Comparison of ENCODE assay signal across 8 cellular contexts in the genomic region with DNA sequence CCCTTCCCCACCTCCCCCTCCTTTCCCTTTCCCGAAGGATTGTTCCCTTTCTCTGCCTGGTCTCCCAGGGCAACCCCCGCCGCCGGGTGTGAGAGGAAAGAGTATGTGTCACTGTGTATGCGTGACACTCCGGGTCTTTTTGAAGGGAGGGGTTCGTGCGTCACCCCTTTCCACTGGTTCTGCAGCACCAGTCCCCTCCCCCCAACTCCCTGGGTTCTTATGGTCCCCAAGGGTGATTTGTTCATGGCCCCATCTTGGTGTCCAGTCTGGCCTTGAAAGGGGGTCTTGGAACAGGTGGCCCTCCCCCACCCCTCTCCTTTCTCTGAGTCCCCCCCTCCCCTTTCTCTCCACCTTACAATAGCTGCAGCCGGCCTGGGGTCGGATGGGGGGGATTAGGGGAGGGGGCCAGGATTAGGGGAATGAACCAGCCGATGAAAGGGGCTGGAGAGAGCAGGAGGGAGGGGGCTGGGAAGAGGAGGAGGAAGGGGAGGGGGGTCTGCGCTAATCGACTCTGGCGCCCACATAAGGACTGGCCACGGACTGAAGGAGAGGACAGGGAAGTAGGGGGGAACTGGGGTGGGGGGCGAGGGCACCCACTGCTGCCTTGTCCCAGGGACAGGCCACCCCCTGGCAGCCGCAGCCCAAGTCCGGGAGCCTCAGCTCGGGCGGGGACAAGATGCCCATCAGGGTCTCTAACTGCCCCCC. TPM values are rescaled to one million over a fixed set of nuclear protein-coding genes. Genes with fewer than 3 reads are reported as not detected.
A peak's percentile ranks its signal among the peaks of the same experiment; 100 is the strongest.
DNase-seq lines count a peak whose midpoint lies in the region; ATAC-seq and TF ChIP-seq lines count a peak whose summit lies in the region.

No MANE protein-coding gene starts in this region.

- CTCF ChIA-PET in activated CD8-positive, alpha-beta T cell treated with anti-CD3 and anti-CD28 coated beads for 36 hours (lab: Charles Lee) = interaction anchor here (4.0 kb wide), 1 partner anchor 10 kb away, joined by 23 read pairs; no protein-coding TSS in a partner anchor

- no peak for ATAC-seq in activated CD8-positive, alpha-beta T cell treated with anti-CD3 and anti-CD28 coated beads for 36 hours

- H3K9me3 ChIP-seq in iPS-15b (ENCODE audit: control insufficient read depth, insufficient read depth, low read length) = no peaks in the 10 kb centered on the region
- H3K9me3 ChIP-seq in stomach = no peaks in the 10 kb centered on the region

- H3K4me3 ChIP-seq in iPS-15b (ENCODE audit: low read depth, low read length) = peak overlapping the region; percentile 90
- peak overlapping the region; percentile 63 to 85 (median 71) for H3K4me3 ChIP-seq in stomach

- no peak overlapping the region for H3K9ac ChIP-seq in iPS-15b (ENCODE audit: low read depth, low read length)

- intact Hi-C loops in activated CD4-positive, alpha-beta T cell treated with anti-CD3 and anti-CD28 coated beads, Interleukin-2, amount 10 ng/mL, durations not matched to agents 24 days and 14 days (cut with micrococcal nuclease) = loop anchor here (10.0 kb wide), 2 partner anchors 1032 to 1472 kb away; partner anchors contain the start of genes AGPAT1, CLIC1 and RNF5
- intact Hi-C loops in activated CD8-positive, alpha-beta T cell treated with anti-CD3 and anti-CD28 coated beads for 36 hours (cut with micrococcal nuclease) = no loop called here
- intact Hi-C loops in stomach (cut with DNase I; ENCODE audit: low total_unique reads) = no loop called here

- peak overlapping the region; percentile 96 for H3K27ac Mint-ChIP-seq in activated CD4-positive, alpha-beta T cell treated with anti-CD3 and anti-CD28 coated beads, Interleukin-2, amount 10 ng/mL, durations not matched to agents 24 days and 14 days
- H3K27ac Mint-ChIP-seq in activated CD8-positive, alpha-beta T cell treated with anti-CD3 and anti-CD28 coated beads for 36 hours = peak overlapping the region; percentile 94

- POLR2A ChIA-PET in activated CD8-positive, alpha-beta T cell treated with anti-CD3 and anti-CD28 coated beads for 36 hours (lab: Charles Lee) = interaction anchor here (2.0 to 4.4 kb wide), 4 partner anchors 9 to 71 kb away, joined by 11 to 37 read pairs (median 16); partner anchors contain the start of genes B3GALT4, RPS18 and VPS52

- peaks cover 15% of the 10 kb centered on the region for H3K4me1 ChIP-seq in iPS-15b (ENCODE audit: control insufficient read depth, insufficient read depth, low read length)
- H3K4me1 ChIP-seq in stomach = peaks cover 35 to 69% (median 55%) of the 10 kb centered on the region in 4 donors

- peak overlapping the region; percentile 89 for H3K4me3 Mint-ChIP-seq in activated CD4-positive, alpha-beta T cell treated with anti-CD3 and anti-CD28 coated beads, Interleukin-2, amount 10 ng/mL, durations not matched to agents 24 days and 14 days
- H3K4me3 Mint-ChIP-seq in activated CD8-positive, alpha-beta T cell treated with anti-CD3 and anti-CD28 coated beads for 36 hours = peak overlapping the region; percentile 77

- peak overlapping the region in 4 of 5 donors; percentile 87 to 96 (median 94) for H3K27ac ChIP-seq in stomach

- H3K36me3 ChIP-seq in iPS-15b (ENCODE audit: control insufficient read depth, insufficient read depth, low read length) = peaks cover 24% of the 10 kb centered on the region
- peaks cover 17 to 47% (median 45%) of the 10 kb centered on the region in 4 donors for H3K36me3 ChIP-seq in stomach

- H3K27me3 ChIP-seq in iPS-15b (ENCODE audit: control insufficient read depth, insufficient read depth, low read length) = peaks cover 58% of the 10 kb centered on the region
- no peaks in the 10 kb centered on the region for H3K27me3 ChIP-seq in stomach

- no peak for TF ChIP-seq CTCF in activated CD8-positive, alpha-beta T cell treated with anti-CD3 and anti-CD28 coated beads for 36 hours (IDR thresholded peaks at IDR 0.05)
- no peak for TF ChIP-seq CTCF in stomach (IDR thresholded peaks at IDR 0.05)

- H3K27me3 Mint-ChIP-seq in activated CD4-positive, alpha-beta T cell treated with anti-CD3 and anti-CD28 coated beads, Interleukin-2, amount 10 ng/mL, durations not matched to agents 24 days and 14 days = peaks cover 2% of the 10 kb centered on the region
- no peaks in the 10 kb centered on the region for H3K27me3 Mint-ChIP-seq in activated CD8-positive, alpha-beta T cell treated with anti-CD3 and anti-CD28 coated beads for 36 hours

- TF ChIP-seq EP300 in stomach (IDR thresholded peaks at IDR 0.05) = no peak

- no peak for TF ChIP-seq POLR2A in stomach (IDR thresholded peaks at IDR 0.05)

- peaks cover 52% of the 10 kb centered on the region for H3K4me1 Mint-ChIP-seq in activated CD4-positive, alpha-beta T cell treated with anti-CD3 and anti-CD28 coated beads, Interleukin-2, amount 10 ng/mL, durations not matched to agents 24 days and 14 days
- peaks cover 67% of the 10 kb centered on the region for H3K4me1 Mint-ChIP-seq in activated CD8-positive, alpha-beta T cell treated with anti-CD3 and anti-CD28 coated beads for 36 hours (ENCODE audit: low read depth)

- 22 to 35% (median 30%) methylated on average over 14 to 20 of the region's 20 CpGs for WGBS in stomach, 5 donors

- no peaks in the 10 kb centered on the region for H3K9me3 Mint-ChIP-seq in activated CD4-positive, alpha-beta T cell treated with anti-CD3 and anti-CD28 coated beads, Interleukin-2, amount 10 ng/mL, durations not matched to agents 24 days and 14 days
- no peaks in the 10 kb centered on the region for H3K9me3 Mint-ChIP-seq in activated CD8-positive, alpha-beta T cell treated with anti-CD3 and anti-CD28 coated beads for 36 hours

- H3K36me3 Mint-ChIP-seq in activated CD4-positive, alpha-beta T cell treated with anti-CD3 and anti-CD28 coated beads, Interleukin-2, amount 10 ng/mL, durations not matched to agents 24 days and 14 days (ENCODE audit: low read depth) = peaks cover 47% of the 10 kb centered on the region
- peaks cover 49% of the 10 kb centered on the region for H3K36me3 Mint-ChIP-seq in activated CD8-positive, alpha-beta T cell treated with anti-CD3 and anti-CD28 coated beads for 36 hours (ENCODE audit: low read depth)

- DNase-seq in activated CD4-positive, alpha-beta T cell treated with anti-CD3 and anti-CD28 coated beads, Interleukin-2, amount 10 ng/mL, durations not matched to agents 24 days and 14 days = no peak
- no peak for DNase-seq in activated CD4-positive, alpha-beta T cell treated with anti-CD3 and anti-CD28 coated beads, Interleukin-2, amount 50 U/mL, for 1 hour
- DNase-seq in activated CD8-positive, alpha-beta T cell treated with anti-CD3 and anti-CD28 coated beads for 36 hours = no peak
- no peak for DNase-seq in stomach
- DNase-seq in stimulated activated CD8-positive, alpha-beta memory T cell treated with anti-CD3 and anti-CD28 coated beads, Interleukin-4, amount 100 ng/mL, for 48 hours = no peak
- DNase-seq in NOMO-1 (lab: John Stamatoyannopoulos, UW; ENCODE audit: unreplicated experiment in 2 of 2) = no peak
- no peak for DNase-seq in NK-92 treated with Interleukin-12 subunit alpha and Interleukin-12 subunit beta, amount 100 ng/mL, for 24 hours (lab: John Stamatoyannopoulos, UW)

RNA-seq across cellular contexts. Expression of gene RING1, which starts 1.3 kb away (rescaled TPM):
- 44.4 and 47.6 TPM in 2 replicates for total RNA-seq in activated CD4-positive, alpha-beta T cell treated with anti-CD3 and anti-CD28 coated beads, Interleukin-2, amount 10 ng/mL, durations not matched to agents 24 days and 14 days
- total RNA-seq in activated CD8-positive, alpha-beta T cell treated with anti-CD3 and anti-CD28 coated beads for 36 hours = 10 to 100 TPM; 26.8 to 27.5 TPM
- total RNA-seq in stomach = 100 to 1,000 TPM in 1 of 5 donors, 10 to 100 TPM in 4; 14.3 to 140 (median 20.7) TPM
- 10 to 100 TPM; 35.1 to 45.4 (median 37.4) TPM for polyA plus RNA-seq in stomach

RNA-seq across cellular contexts. Expression of gene HSD17B8, which starts 2.6 kb away (rescaled TPM):
- total RNA-seq in activated CD4-positive, alpha-beta T cell treated with anti-CD3 and anti-CD28 coated beads, Interleukin-2, amount 10 ng/mL, durations not matched to agents 24 days and 14 days = 18.2 and 18.3 TPM in 2 replicates
- 10 to 100 TPM; 40.6 to 42.0 TPM for total RNA-seq in activated CD8-positive, alpha-beta T cell treated with anti-CD3 and anti-CD28 coated beads for 36 hours
- total RNA-seq in stomach = 10 to 100 TPM in 2 of 5 donors, 1 to 10 TPM in 2, not detected in 1; 8.0 to 24.8 (median 14.5) TPM
- polyA plus RNA-seq in stomach = 10 to 100 TPM; 21.5 to 29.9 (median 24.5) TPM

RNA-seq across cellular contexts. Expression of gene SLC39A7, which starts 6.3 kb away (rescaled TPM):
- 61.7 and 63.9 TPM in 2 replicates for total RNA-seq in activated CD4-positive, alpha-beta T cell treated with anti-CD3 and anti-CD28 coated beads, Interleukin-2, amount 10 ng/mL, durations not matched to agents 24 days and 14 days
- 10 to 100 TPM; 43.1 to 43.3 TPM for total RNA-seq in activated CD8-positive, alpha-beta T cell treated with anti-CD3 and anti-CD28 coated beads for 36 hours
- total RNA-seq in stomach = 100 to 1,000 TPM in 1 of 5 donors, 10 to 100 TPM in 3, 1 to 10 TPM in 1; 9.3 to 119 (median 75.8) TPM
- 10 to 100 TPM; 33.6 to 59.8 (median 54.5) TPM for polyA plus RNA-seq in stomach

RNA-seq across cellular contexts. Expression of gene RXRB, which starts 6.6 kb away (rescaled TPM):
- total RNA-seq in activated CD4-positive, alpha-beta T cell treated with anti-CD3 and anti-CD28 coated beads, Interleukin-2, amount 10 ng/mL, durations not matched to agents 24 days and 14 days = 46.6 and 48.0 TPM in 2 replicates
- 10 to 100 TPM; 41.2 to 41.9 TPM for total RNA-seq in activated CD8-positive, alpha-beta T cell treated with anti-CD3 and anti-CD28 coated beads for 36 hours
- total RNA-seq in stomach = 10 to 100 TPM in 3 of 5 donors, 1 to 10 TPM in 2; 2.9 to 50.4 (median 10.7) TPM
- polyA plus RNA-seq in stomach = 10 to 100 TPM; 15.9 to 32.7 (median 17.3) TPM

RNA-seq across cellular contexts. Expression of gene COL11A2, which starts 14.7 kb away (rescaled TPM):
- 0.47 and 0.56 TPM in 2 replicates for total RNA-seq in activated CD4-positive, alpha-beta T cell treated with anti-CD3 and anti-CD28 coated beads, Interleukin-2, amount 10 ng/mL, durations not matched to agents 24 days and 14 days
- 1 to 10 TPM; 1.3 to 1.4 TPM for total RNA-seq in activated CD8-positive, alpha-beta T cell treated with anti-CD3 and anti-CD28 coated beads for 36 hours
- total RNA-seq in stomach = 1 to 10 TPM in 1 of 5 donors, under 1 TPM in 2, not detected in 2; under 0.01 to 1.5 (median 0.87) TPM
- polyA plus RNA-seq in stomach = under 1 TPM in 2 of 3 donors, not detected in 1; 0.19 to 0.88 TPM
